In the genomic region with DNA sequence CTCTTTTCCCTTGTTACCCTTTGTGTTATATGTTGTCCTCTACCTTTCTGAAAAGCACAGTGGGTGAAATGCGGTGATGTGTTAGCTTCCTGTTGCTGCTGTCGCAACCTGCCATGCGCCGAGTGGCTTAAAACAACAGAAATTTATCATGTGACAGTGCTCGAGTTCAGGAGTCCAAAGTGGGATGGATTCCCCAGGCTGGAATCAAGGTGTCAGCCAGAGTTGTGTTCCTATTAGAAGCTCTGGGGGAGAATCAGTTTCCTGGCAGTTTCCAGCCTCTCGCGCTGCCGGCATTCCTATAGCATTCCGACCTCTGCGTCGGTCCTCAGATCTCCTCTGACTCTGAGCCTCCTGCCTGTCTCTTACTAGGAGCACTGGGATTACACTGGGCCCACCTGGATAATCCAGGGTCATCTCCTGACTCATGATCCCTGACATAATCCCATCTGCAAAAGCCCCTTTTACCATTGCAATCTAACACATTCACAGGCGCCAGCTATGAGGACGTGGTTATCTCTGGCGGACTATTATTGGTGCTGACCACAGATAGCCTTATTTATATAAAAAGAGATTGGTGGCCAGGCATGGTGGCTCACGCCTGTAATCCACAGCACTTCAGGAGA, we compare ENCODE assay signal across 1 cellular context.
TF ChIP-seq lines count a peak whose summit lies in the region.

No MANE protein-coding gene starts in this region.

TF ChIP-seq in HepG2, 621 proteins besides CTCF, POLR2A, EP300 and RAD21 (continued from another document and continues in another):
- TF ChIP-seq MED13 (CRISPR knock-in tag; IDR thresholded peaks at IDR 0.05) (no peak), TOPORS (CRISPR knock-in tag; IDR thresholded peaks at IDR 0.05) (no peak), ZSCAN22 (CRISPR knock-in tag; IDR thresholded peaks at IDR 0.05) (no peak), RFX3 (CRISPR knock-in tag; IDR thresholded peaks at IDR 0.05) (no peak), ATF7-NPFF (CRISPR knock-in tag; IDR thresholded peaks at IDR 0.05; ENCODE audit: low read depth) (peak; percentile 57; the same call in 1 of the 2 replicates), ZNF720 (CRISPR knock-in tag; IDR thresholded peaks at IDR 0.05) (no peak), ZNF562 (CRISPR knock-in tag; IDR thresholded peaks at IDR 0.05; ENCODE audit: borderline replicate concordance) (no peak), JDP2 (CRISPR knock-in tag; IDR thresholded peaks at IDR 0.05; ENCODE audit: borderline replicate concordance) (no peak), CENPT (CRISPR knock-in tag; IDR thresholded peaks at IDR 0.05; ENCODE audit: low read depth) (no peak), CHD4 (IDR thresholded peaks at IDR 0.05; ENCODE audit: borderline replicate concordance, low read length) (peak; percentile 33; the same call in 1 of the 2 replicates), HNF4A (CRISPR knock-in tag; IDR thresholded peaks at IDR 0.05) (peak; percentile 95), ARHGAP35 (CRISPR knock-in tag; IDR thresholded peaks at IDR 0.05; ENCODE audit: borderline replicate concordance) (no peak)
- TF ChIP-seq, protein P1, sequence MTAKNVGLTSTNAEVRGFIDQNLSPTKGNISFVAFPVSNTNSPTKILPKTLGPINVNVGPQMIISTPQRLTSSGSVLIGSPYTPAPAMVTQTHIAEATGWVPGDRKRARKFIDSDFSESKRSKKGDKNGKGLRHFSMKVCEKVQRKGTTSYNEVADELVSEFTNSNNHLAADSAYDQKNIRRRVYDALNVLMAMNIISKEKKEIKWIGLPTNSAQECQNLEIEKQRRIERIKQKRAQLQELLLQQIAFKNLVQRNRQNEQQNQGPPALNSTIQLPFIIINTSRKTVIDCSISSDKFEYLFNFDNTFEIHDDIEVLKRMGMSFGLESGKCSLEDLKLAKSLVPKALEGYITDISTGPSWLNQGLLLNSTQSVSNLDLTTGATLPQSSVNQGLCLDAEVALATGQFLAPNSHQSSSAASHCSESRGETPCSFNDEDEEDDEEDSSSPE (CRISPR knock-in tag; IDR thresholded peaks at IDR 0.05): peak; percentile 51; the same call in 1 of the 2 replicates
- TF ChIP-seq, protein P2, sequence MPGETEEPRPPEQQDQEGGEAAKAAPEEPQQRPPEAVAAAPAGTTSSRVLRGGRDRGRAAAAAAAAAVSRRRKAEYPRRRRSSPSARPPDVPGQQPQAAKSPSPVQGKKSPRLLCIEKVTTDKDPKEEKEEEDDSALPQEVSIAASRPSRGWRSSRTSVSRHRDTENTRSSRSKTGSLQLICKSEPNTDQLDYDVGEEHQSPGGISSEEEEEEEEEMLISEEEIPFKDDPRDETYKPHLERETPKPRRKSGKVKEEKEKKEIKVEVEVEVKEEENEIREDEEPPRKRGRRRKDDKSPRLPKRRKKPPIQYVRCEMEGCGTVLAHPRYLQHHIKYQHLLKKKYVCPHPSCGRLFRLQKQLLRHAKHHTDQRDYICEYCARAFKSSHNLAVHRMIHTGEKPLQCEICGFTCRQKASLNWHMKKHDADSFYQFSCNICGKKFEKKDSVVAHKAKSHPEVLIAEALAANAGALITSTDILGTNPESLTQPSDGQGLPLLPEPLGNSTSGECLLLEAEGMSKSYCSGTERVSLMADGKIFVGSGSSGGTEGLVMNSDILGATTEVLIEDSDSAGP (CRISPR knock-in tag; IDR thresholded peaks at IDR 0.05; ENCODE audit: borderline replicate concordance): no peak
- TF ChIP-seq, protein P3, sequence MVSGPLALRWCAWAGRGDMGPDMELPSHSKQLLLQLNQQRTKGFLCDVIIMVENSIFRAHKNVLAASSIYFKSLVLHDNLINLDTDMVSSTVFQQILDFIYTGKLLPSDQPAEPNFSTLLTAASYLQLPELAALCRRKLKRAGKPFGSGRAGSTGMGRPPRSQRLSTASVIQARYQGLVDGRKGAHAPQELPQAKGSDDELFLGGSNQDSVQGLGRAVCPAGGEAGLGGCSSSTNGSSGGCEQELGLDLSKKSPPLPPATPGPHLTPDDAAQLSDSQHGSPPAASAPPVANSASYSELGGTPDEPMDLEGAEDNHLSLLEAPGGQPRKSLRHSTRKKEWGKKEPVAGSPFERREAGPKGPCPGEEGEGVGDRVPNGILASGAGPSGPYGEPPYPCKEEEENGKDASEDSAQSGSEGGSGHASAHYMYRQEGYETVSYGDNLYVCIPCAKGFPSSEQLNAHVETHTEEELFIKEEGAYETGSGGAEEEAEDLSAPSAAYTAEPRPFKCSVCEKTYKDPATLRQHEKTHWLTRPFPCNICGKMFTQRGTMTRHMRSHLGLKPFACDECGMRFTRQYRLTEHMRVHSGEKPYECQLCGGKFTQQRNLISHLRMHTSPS (CRISPR knock-in tag; IDR thresholded peaks at IDR 0.05; ENCODE audit: low read depth): no peak
- TF ChIP-seq, protein P4, sequence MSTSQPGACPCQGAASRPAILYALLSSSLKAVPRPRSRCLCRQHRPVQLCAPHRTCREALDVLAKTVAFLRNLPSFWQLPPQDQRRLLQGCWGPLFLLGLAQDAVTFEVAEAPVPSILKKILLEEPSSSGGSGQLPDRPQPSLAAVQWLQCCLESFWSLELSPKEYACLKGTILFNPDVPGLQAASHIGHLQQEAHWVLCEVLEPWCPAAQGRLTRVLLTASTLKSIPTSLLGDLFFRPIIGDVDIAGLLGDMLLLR (CRISPR knock-in tag; IDR thresholded peaks at IDR 0.05): no peak
- TF ChIP-seq, protein P5, sequence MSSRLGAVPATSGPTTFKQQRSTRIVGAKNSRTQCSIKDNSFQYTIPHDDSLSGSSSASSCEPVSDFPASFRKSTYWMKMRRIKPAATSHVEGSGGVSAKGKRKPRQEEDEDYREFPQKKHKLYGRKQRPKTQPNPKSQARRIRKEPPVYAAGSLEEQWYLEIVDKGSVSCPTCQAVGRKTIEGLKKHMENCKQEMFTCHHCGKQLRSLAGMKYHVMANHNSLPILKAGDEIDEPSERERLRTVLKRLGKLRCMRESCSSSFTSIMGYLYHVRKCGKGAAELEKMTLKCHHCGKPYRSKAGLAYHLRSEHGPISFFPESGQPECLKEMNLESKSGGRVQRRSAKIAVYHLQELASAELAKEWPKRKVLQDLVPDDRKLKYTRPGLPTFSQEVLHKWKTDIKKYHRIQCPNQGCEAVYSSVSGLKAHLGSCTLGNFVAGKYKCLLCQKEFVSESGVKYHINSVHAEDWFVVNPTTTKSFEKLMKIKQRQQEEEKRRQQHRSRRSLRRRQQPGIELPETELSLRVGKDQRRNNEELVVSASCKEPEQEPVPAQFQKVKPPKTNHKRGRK (CRISPR knock-in tag; IDR thresholded peaks at IDR 0.05): no peak
- TF ChIP-seq, protein P6, sequence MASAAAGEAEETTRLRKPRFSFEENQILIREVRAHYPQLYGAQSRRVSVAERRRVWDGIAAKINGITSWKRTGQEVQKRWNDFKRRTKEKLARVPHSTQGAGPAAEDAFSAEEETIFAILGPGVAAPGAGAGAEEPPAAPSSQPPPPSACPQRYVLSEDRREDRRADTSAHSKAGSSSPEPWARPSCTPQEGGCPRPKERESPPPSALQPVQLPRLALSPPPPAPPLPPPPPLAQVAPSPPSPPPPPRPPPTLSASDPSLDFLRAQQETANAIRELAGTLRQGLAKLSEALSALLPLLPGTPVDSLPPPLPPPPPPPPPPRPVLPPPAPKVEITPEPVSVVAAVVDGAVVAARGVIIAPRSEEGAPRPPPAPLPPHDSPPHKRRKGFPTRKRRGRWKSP (CRISPR knock-in tag; IDR thresholded peaks at IDR 0.05): peak; percentile 73; the same call in 1 of the 2 replicates
- TF ChIP-seq, protein P7, sequence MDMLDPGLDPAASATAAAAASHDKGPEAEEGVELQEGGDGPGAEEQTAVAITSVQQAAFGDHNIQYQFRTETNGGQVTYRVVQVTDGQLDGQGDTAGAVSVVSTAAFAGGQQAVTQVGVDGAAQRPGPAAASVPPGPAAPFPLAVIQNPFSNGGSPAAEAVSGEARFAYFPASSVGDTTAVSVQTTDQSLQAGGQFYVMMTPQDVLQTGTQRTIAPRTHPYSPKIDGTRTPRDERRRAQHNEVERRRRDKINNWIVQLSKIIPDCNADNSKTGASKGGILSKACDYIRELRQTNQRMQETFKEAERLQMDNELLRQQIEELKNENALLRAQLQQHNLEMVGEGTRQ (IDR thresholded peaks at IDR 0.05; ENCODE audit: low read depth, low read length): peak; percentile 34; the same call in 1 of the 2 replicates
- TF ChIP-seq, protein P7 (CRISPR knock-in tag; IDR thresholded peaks at IDR 0.05; ENCODE audit: borderline replicate concordance): peak; percentile 87
- TF ChIP-seq, protein P8, sequence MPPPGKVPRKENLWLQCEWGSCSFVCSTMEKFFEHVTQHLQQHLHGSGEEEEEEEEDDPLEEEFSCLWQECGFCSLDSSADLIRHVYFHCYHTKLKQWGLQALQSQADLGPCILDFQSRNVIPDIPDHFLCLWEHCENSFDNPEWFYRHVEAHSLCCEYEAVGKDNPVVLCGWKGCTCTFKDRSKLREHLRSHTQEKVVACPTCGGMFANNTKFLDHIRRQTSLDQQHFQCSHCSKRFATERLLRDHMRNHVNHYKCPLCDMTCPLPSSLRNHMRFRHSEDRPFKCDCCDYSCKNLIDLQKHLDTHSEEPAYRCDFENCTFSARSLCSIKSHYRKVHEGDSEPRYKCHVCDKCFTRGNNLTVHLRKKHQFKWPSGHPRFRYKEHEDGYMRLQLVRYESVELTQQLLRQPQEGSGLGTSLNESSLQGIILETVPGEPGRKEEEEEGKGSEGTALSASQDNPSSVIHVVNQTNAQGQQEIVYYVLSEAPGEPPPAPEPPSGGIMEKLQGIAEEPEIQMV (CRISPR knock-in tag; IDR thresholded peaks at IDR 0.05; ENCODE audit: low read depth): no peak
- TF ChIP-seq, protein P9, sequence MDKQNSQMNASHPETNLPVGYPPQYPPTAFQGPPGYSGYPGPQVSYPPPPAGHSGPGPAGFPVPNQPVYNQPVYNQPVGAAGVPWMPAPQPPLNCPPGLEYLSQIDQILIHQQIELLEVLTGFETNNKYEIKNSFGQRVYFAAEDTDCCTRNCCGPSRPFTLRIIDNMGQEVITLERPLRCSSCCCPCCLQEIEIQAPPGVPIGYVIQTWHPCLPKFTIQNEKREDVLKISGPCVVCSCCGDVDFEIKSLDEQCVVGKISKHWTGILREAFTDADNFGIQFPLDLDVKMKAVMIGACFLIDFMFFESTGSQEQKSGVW (CRISPR knock-in tag; IDR thresholded peaks at IDR 0.05; ENCODE audit: borderline replicate concordance): no peak
- TF ChIP-seq, protein P10, sequence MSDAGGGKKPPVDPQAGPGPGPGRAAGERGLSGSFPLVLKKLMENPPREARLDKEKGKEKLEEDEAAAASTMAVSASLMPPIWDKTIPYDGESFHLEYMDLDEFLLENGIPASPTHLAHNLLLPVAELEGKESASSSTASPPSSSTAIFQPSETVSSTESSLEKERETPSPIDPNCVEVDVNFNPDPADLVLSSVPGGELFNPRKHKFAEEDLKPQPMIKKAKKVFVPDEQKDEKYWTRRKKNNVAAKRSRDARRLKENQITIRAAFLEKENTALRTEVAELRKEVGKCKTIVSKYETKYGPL (CRISPR knock-in tag; IDR thresholded peaks at IDR 0.05): no peak
- TF ChIP-seq, protein P11, sequence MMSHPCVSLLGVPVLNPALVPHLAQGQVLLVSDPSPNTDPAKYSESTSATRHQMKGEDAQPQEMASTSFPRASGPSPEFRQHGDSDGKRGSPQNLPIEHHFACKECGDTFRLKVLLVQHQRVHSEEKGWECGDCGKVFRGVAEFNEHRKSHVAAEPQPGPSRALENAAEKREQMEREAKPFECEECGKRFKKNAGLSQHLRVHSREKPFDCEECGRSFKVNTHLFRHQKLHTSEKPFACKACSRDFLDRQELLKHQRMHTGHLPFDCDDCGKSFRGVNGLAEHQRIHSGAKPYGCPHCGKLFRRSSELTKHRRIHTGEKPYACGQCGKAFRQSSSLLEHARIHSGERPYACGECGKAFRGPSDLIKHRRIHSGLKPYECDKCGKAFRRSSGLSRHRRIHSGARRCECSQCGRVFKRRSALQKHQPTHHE (CRISPR knock-in tag; IDR thresholded peaks at IDR 0.05; ENCODE audit: borderline replicate concordance): no peak; the same call in 1 of the 2 replicates
- TF ChIP-seq, protein P12, sequence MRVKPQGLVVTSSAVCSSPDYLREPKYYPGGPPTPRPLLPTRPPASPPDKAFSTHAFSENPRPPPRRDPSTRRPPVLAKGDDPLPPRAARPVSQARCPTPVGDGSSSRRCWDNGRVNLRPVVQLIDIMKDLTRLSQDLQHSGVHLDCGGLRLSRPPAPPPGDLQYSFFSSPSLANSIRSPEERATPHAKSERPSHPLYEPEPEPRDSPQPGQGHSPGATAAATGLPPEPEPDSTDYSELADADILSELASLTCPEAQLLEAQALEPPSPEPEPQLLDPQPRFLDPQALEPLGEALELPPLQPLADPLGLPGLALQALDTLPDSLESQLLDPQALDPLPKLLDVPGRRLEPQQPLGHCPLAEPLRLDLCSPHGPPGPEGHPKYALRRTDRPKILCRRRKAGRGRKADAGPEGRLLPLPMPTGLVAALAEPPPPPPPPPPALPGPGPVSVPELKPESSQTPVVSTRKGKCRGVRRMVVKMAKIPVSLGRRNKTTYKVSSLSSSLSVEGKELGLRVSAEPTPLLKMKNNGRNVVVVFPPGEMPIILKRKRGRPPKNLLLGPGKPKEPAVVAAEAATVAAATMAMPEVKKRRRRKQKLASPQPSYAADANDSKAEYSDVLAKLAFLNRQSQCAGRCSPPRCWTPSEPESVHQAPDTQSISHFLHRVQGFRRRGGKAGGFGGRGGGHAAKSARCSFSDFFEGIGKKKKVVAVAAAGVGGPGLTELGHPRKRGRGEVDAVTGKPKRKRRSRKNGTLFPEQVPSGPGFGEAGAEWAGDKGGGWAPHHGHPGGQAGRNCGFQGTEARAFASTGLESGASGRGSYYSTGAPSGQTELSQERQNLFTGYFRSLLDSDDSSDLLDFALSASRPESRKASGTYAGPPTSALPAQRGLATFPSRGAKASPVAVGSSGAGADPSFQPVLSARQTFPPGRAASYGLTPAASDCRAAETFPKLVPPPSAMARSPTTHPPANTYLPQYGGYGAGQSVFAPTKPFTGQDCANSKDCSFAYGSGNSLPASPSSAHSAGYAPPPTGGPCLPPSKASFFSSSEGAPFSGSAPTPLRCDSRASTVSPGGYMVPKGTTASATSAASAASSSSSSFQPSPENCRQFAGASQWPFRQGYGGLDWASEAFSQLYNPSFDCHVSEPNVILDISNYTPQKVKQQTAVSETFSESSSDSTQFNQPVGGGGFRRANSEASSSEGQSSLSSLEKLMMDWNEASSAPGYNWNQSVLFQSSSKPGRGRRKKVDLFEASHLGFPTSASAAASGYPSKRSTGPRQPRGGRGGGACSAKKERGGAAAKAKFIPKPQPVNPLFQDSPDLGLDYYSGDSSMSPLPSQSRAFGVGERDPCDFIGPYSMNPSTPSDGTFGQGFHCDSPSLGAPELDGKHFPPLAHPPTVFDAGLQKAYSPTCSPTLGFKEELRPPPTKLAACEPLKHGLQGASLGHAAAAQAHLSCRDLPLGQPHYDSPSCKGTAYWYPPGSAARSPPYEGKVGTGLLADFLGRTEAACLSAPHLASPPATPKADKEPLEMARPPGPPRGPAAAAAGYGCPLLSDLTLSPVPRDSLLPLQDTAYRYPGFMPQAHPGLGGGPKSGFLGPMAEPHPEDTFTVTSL (CRISPR knock-in tag; IDR thresholded peaks at IDR 0.05; ENCODE audit: borderline replicate concordance): peak; percentile 47; the same call in 1 of the 2 replicates
- TF ChIP-seq, protein P13, sequence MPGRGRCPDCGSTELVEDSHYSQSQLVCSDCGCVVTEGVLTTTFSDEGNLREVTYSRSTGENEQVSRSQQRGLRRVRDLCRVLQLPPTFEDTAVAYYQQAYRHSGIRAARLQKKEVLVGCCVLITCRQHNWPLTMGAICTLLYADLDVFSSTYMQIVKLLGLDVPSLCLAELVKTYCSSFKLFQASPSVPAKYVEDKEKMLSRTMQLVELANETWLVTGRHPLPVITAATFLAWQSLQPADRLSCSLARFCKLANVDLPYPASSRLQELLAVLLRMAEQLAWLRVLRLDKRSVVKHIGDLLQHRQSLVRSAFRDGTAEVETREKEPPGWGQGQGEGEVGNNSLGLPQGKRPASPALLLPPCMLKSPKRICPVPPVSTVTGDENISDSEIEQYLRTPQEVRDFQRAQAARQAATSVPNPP (CRISPR knock-in tag; IDR thresholded peaks at IDR 0.05): no peak
